Comparison of ENCODE assay signal across 1 cellular context in genomic region chr5:36647046-36647445, GRCh38.
TF ChIP-seq lines count a peak whose summit lies in the region.

No MANE protein-coding gene starts in this region.

TF ChIP-seq in SK-N-SH, 30 proteins besides CTCF, POLR2A, EP300 and RAD21 (continued from another document):
- TF ChIP-seq, protein P1, sequence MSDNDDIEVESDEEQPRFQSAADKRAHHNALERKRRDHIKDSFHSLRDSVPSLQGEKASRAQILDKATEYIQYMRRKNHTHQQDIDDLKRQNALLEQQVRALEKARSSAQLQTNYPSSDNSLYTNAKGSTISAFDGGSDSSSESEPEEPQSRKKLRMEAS (IDR thresholded peaks at IDR 0.05; ENCODE audit: low read depth) = no peak
- TF ChIP-seq CHD2 (IDR thresholded peaks at IDR 0.05; ENCODE audit: low read length, partially characterized antibody) (no peak), SIN3A (IDR thresholded peaks at IDR 0.05; ENCODE audit: borderline replicate concordance, low read depth, low read length) (no peak), MXI1 (IDR thresholded peaks at IDR 0.05; ENCODE audit: low read depth, low read length) (no peak), RXRA (IDR thresholded peaks at IDR 0.05; ENCODE audit: borderline replicate concordance, low read depth) (no peak), NFIC (IDR thresholded peaks at IDR 0.05; ENCODE audit: borderline replicate concordance) (no peak), JUND (IDR thresholded peaks at IDR 0.05) (no peak), YY1 (IDR thresholded peaks at IDR 0.05; ENCODE audit: low read depth) (no peak), POLR2AphosphoS5 (IDR thresholded peaks at IDR 0.05; ENCODE audit: low read depth, low read length) (no peak), ELF1 (IDR thresholded peaks at IDR 0.05) (no peak)
- TF ChIP-seq, protein P2, sequence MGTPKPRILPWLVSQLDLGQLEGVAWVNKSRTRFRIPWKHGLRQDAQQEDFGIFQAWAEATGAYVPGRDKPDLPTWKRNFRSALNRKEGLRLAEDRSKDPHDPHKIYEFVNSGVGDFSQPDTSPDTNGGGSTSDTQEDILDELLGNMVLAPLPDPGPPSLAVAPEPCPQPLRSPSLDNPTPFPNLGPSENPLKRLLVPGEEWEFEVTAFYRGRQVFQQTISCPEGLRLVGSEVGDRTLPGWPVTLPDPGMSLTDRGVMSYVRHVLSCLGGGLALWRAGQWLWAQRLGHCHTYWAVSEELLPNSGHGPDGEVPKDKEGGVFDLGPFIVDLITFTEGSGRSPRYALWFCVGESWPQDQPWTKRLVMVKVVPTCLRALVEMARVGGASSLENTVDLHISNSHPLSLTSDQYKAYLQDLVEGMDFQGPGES (IDR thresholded peaks at IDR 0.05; ENCODE audit: low read depth, low read length) = no peak
- TF ChIP-seq, protein P3, sequence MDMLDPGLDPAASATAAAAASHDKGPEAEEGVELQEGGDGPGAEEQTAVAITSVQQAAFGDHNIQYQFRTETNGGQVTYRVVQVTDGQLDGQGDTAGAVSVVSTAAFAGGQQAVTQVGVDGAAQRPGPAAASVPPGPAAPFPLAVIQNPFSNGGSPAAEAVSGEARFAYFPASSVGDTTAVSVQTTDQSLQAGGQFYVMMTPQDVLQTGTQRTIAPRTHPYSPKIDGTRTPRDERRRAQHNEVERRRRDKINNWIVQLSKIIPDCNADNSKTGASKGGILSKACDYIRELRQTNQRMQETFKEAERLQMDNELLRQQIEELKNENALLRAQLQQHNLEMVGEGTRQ (IDR thresholded peaks at IDR 0.05; ENCODE audit: borderline replicate concordance, low read depth, low read length) = no peak
- TF ChIP-seq, protein P4, sequence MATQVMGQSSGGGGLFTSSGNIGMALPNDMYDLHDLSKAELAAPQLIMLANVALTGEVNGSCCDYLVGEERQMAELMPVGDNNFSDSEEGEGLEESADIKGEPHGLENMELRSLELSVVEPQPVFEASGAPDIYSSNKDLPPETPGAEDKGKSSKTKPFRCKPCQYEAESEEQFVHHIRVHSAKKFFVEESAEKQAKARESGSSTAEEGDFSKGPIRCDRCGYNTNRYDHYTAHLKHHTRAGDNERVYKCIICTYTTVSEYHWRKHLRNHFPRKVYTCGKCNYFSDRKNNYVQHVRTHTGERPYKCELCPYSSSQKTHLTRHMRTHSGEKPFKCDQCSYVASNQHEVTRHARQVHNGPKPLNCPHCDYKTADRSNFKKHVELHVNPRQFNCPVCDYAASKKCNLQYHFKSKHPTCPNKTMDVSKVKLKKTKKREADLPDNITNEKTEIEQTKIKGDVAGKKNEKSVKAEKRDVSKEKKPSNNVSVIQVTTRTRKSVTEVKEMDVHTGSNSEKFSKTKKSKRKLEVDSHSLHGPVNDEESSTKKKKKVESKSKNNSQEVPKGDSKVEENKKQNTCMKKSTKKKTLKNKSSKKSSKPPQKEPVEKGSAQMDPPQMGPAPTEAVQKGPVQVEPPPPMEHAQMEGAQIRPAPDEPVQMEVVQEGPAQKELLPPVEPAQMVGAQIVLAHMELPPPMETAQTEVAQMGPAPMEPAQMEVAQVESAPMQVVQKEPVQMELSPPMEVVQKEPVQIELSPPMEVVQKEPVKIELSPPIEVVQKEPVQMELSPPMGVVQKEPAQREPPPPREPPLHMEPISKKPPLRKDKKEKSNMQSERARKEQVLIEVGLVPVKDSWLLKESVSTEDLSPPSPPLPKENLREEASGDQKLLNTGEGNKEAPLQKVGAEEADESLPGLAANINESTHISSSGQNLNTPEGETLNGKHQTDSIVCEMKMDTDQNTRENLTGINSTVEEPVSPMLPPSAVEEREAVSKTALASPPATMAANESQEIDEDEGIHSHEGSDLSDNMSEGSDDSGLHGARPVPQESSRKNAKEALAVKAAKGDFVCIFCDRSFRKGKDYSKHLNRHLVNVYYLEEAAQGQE (IDR thresholded peaks at IDR 0.05; ENCODE audit: low read depth, low read length) = no peak
- TF ChIP-seq, protein P5, sequence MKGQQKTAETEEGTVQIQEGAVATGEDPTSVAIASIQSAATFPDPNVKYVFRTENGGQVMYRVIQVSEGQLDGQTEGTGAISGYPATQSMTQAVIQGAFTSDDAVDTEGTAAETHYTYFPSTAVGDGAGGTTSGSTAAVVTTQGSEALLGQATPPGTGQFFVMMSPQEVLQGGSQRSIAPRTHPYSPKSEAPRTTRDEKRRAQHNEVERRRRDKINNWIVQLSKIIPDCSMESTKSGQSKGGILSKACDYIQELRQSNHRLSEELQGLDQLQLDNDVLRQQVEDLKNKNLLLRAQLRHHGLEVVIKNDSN (IDR thresholded peaks at IDR 0.05; ENCODE audit: borderline replicate concordance, low read depth) = no peak
